Comparison of ENCODE assay signal across 21 cellular contexts in genomic region chr1:203149188-203149840, GRCh38. TPM values are rescaled to one million over a fixed set of nuclear protein-coding genes. Genes with fewer than 3 reads are reported as not detected.
A peak's percentile ranks its signal among the peaks of the same experiment; 100 is the strongest.
DNase-seq lines count a peak whose midpoint lies in the region; ATAC-seq, FAIRE-seq and TF ChIP-seq lines count a peak whose summit lies in the region.
"Had no signal": no experiment of that assay in that cellular context is flagged by ENCODE, and none has a peak within 500 bp of the region (broad histone marks: within the 10 kb centered on the region; RNA-seq: fewer than 3 reads in every experiment).

No MANE protein-coding gene starts in this region.

- no peak overlapping the region for H3K4me3 Mint-ChIP-seq in central memory CD8-positive, alpha-beta T cell
- no peak overlapping the region for H3K4me3 Mint-ChIP-seq in type B pancreatic cell
- H3K4me3 Mint-ChIP-seq: activated naive CD4-positive, alpha-beta T cell treated with anti-CD3 and anti-CD28 coated beads, Interleukin-2, amount 10 ng/mL, durations not matched to agents 7 days and 5 days; activated T-cell treated with anti-CD3 and anti-CD28 coated beads, Interleukin-2, amount 50 U/mL, for 72 hours; CD4-positive, CD25-positive, alpha-beta regulatory T cell; stimulated activated effector memory CD8-positive, alpha-beta T cell treated with anti-CD3 and anti-CD28 coated beads, Interleukin-12 subunit alpha, Interleukin-12 subunit beta, amount 100 ng/mL, for 72 hours had no signal

- H3K4me3 ChIP-seq in right lobe of liver (no peak overlapping the region), HepG2 (replicated peaks in 1 of 3; ENCODE audit: insufficient read depth in 1 of 3, low read depth in 2 of 3, low read length in 3 of 3) (no peak overlapping the region), mesodermal cell (ENCODE audit: extremely low read depth, insufficient read depth, low read length, poor library complexity, severe bottlenecking) (no peak overlapping the region), HAP-1 (no peak overlapping the region)
- H3K4me3 ChIP-seq: lung, thoracic aorta had no signal

- no peaks in the 10 kb centered on the region for H3K9me3 Mint-ChIP-seq in central memory CD8-positive, alpha-beta T cell
- H3K9me3 Mint-ChIP-seq in type B pancreatic cell = no peaks in the 10 kb centered on the region
- H3K9me3 Mint-ChIP-seq: activated naive CD4-positive, alpha-beta T cell treated with anti-CD3 and anti-CD28 coated beads, Interleukin-2, amount 10 ng/mL, durations not matched to agents 7 days and 5 days; activated T-cell treated with anti-CD3 and anti-CD28 coated beads, Interleukin-2, amount 50 U/mL, for 72 hours; CD4-positive, CD25-positive, alpha-beta regulatory T cell; stimulated activated effector memory CD8-positive, alpha-beta T cell treated with anti-CD3 and anti-CD28 coated beads, Interleukin-12 subunit alpha, Interleukin-12 subunit beta, amount 100 ng/mL, for 72 hours had no signal

- WGBS in right lobe of liver (ENCODE audit: insufficient coverage, low coverage, low lambda C conversion rate, missing lambda C conversion rate) = 64% methylated on average over 4 of the region's 7 CpGs
- 53% methylated on average over 5 of the region's 7 CpGs for WGBS in HepG2 (ENCODE audit: low lambda C conversion rate)
- WGBS in mesodermal cell (ENCODE audit: insufficient coverage in 2 of 2), 2 experiments = 45 to 62% methylated on average over 5 to 6 of the region's 7 CpGs

- no peak for FAIRE-seq in HepG2 (lab: Jason Lieb, UNC)
- FAIRE-seq: colon had no signal

- in situ Hi-C loops in HepG2 (cut with HindIII; ENCODE audit: extremely low pct_ligation_motif_present, low pct_unique_long_range_greater_than_20kb) = no loop called here
- in situ Hi-C loops in HAP-1 (cut with MboI; ENCODE audit: low sequenced_read_pairs) = no loop called here

- peak overlapping the region; percentile 52 for H3K27ac Mint-ChIP-seq in central memory CD8-positive, alpha-beta T cell (ENCODE audit: low read depth)
- peak overlapping the region; percentile 51 for H3K27ac Mint-ChIP-seq in type B pancreatic cell
- H3K27ac Mint-ChIP-seq: activated naive CD4-positive, alpha-beta T cell treated with anti-CD3 and anti-CD28 coated beads, Interleukin-2, amount 10 ng/mL, durations not matched to agents 7 days and 5 days; activated T-cell treated with anti-CD3 and anti-CD28 coated beads, Interleukin-2, amount 50 U/mL, for 72 hours; CD4-positive, CD25-positive, alpha-beta regulatory T cell; stimulated activated effector memory CD8-positive, alpha-beta T cell treated with anti-CD3 and anti-CD28 coated beads, Interleukin-12 subunit alpha, Interleukin-12 subunit beta, amount 100 ng/mL, for 72 hours had no signal

- H4K20me1 ChIP-seq in HepG2 (ENCODE audit: insufficient read depth, low read length) = no peaks in the 10 kb centered on the region

- no peaks in the 10 kb centered on the region for H3K36me3 Mint-ChIP-seq in central memory CD8-positive, alpha-beta T cell (ENCODE audit: insufficient read depth)
- H3K36me3 Mint-ChIP-seq in type B pancreatic cell = no peaks in the 10 kb centered on the region
- H3K36me3 Mint-ChIP-seq: activated naive CD4-positive, alpha-beta T cell treated with anti-CD3 and anti-CD28 coated beads, Interleukin-2, amount 10 ng/mL, durations not matched to agents 7 days and 5 days; CD4-positive, CD25-positive, alpha-beta regulatory T cell; stimulated activated effector memory CD8-positive, alpha-beta T cell treated with anti-CD3 and anti-CD28 coated beads, Interleukin-12 subunit alpha, Interleukin-12 subunit beta, amount 100 ng/mL, for 72 hours had no signal

- BruUV-seq in HepG2 (replicated peaks; lab: Mats Ljungman, UMichigan) = no TSS peak

- DNase-seq in right lobe of liver = no peak
- DNase-seq in HepG2 (ENCODE audit: low spot score) = no peak
- DNase-seq in central memory CD8-positive, alpha-beta T cell (ENCODE audit: low spot score in 2 of 2) = no peak
- DNase-seq in type B pancreatic cell (ENCODE audit: extremely low spot score, unreplicated experiment) = no peak
- DNase-seq in HAP-1 (ENCODE audit: low spot score in 2 of 2) = no peak
- no peak for DNase-seq in stimulated activated naive CD8-positive, alpha-beta T cell treated with anti-CD3 and anti-CD28 coated beads, Interleukin-15, Interleukin-2, amounts not matched to agents 100 U/mL and 50 U/mL, for 24 hours
- no peak for DNase-seq in HCEC 1CT
- DNase-seq: activated CD4-positive, CD25-positive, alpha-beta regulatory T cell treated with anti-CD3 and anti-CD28 coated beads, Interleukin-2, amount 50 U/mL, for 72 hours; activated naive CD4-positive, alpha-beta T cell treated with anti-CD3 and anti-CD28 coated beads, Interleukin-2, amount 10 ng/mL, durations not matched to agents 7 days and 5 days; activated T-cell treated with anti-CD3 and anti-CD28 coated beads, Interleukin-2, amount 50 U/mL, for 72 hours; aorta; CD4-positive, CD25-positive, alpha-beta regulatory T cell; KBM-7; NCI-H2081; NCI-H510A treated with DMSO at 0.1 percent for 48 hours; T1000 had no signal

- intact Hi-C loops in right lobe of liver (cut with DNase I) (no loop called here), HepG2 (cut with micrococcal nuclease; ENCODE audit: unreplicated experiment) (no loop called here)

- POLR2A ChIA-PET in HepG2 (lab: Yijun Ruan, JAX) = no interaction called here

- H3K9me3 ChIP-seq in right lobe of liver = no peaks in the 10 kb centered on the region
- H3K9me3 ChIP-seq in HepG2 (ENCODE audit: low read length) = no peaks in the 10 kb centered on the region
- H3K9me3 ChIP-seq in mesodermal cell (ENCODE audit: control insufficient read depth, low read length) = no peaks in the 10 kb centered on the region
- no peaks in the 10 kb centered on the region for H3K9me3 ChIP-seq in HAP-1
- H3K9me3 ChIP-seq: thoracic aorta had no signal

- H3K36me3 ChIP-seq in right lobe of liver (no peaks in the 10 kb centered on the region), HepG2 (replicated peaks in 1 of 2; ENCODE audit: control insufficient read depth in 1 of 2, insufficient read depth in 2 of 2, low read length in 2 of 2) (no peaks in the 10 kb centered on the region), mesodermal cell (ENCODE audit: control insufficient read depth, insufficient read depth, low read length) (no peaks in the 10 kb centered on the region), HAP-1 (replicated peaks) (no peaks in the 10 kb centered on the region)
- H3K36me3 ChIP-seq: thoracic aorta had no signal

- H3K27me3 ChIP-seq in right lobe of liver = no peaks in the 10 kb centered on the region
- peaks cover 2 to 29% of the 10 kb centered on the region in 2 experiments; a peak in 4 of 5 replicates for H3K27me3 ChIP-seq in HepG2 (ENCODE audit: control insufficient read depth in 1 of 2, insufficient read depth in 2 of 2, low read length in 2 of 2)
- H3K27me3 ChIP-seq in HAP-1 (ENCODE audit: low read depth) = no peaks in the 10 kb centered on the region

- H3K4me1 Mint-ChIP-seq in central memory CD8-positive, alpha-beta T cell = no peaks in the 10 kb centered on the region
- peaks cover 45% of the 10 kb centered on the region for H3K4me1 Mint-ChIP-seq in type B pancreatic cell (ENCODE audit: unreplicated experiment)
- H3K4me1 Mint-ChIP-seq: activated naive CD4-positive, alpha-beta T cell treated with anti-CD3 and anti-CD28 coated beads, Interleukin-2, amount 10 ng/mL, durations not matched to agents 7 days and 5 days; CD4-positive, CD25-positive, alpha-beta regulatory T cell; stimulated activated effector memory CD8-positive, alpha-beta T cell treated with anti-CD3 and anti-CD28 coated beads, Interleukin-12 subunit alpha, Interleukin-12 subunit beta, amount 100 ng/mL, for 72 hours had no signal

- TF ChIP-seq EP300 in HepG2 (IDR thresholded peaks at IDR 0.05; ENCODE audit: low read depth in 2 of 2, low read length in 2 of 2) (no peak), HepG2 (CRISPR knock-in tag; IDR thresholded peaks at IDR 0.05; ENCODE audit: borderline replicate concordance) (no peak)

- TF ChIP-seq RAD21 in HepG2 (CRISPR knock-in tag; IDR thresholded peaks at IDR 0.05) = no peak

- no peak overlapping the region for H3K9ac ChIP-seq in HepG2 (ENCODE audit: insufficient read depth, low read depth, low read length)

- H3K27me3 Mint-ChIP-seq in central memory CD8-positive, alpha-beta T cell = peaks cover 55% of the 10 kb centered on the region
- H3K27me3 Mint-ChIP-seq in type B pancreatic cell = peaks cover 3% of the 10 kb centered on the region

- CTCF ChIA-PET in HepG2 (lab: Yijun Ruan, JAX; ENCODE audit: low intra/inter-chr PET ratio, low total read pairs) = no interaction called here

- no peak overlapping the region for H3K27ac ChIP-seq in right lobe of liver
- H3K27ac ChIP-seq in HepG2 (ENCODE audit: extremely low read length, insufficient read depth, low read length) = no peak overlapping the region
- peak overlapping the region; percentile 36 for H3K27ac ChIP-seq in mesodermal cell (ENCODE audit: low read depth, low read length, severe bottlenecking)
- H3K27ac ChIP-seq: thoracic aorta had no signal

- no peak overlapping the region for H2AFZ ChIP-seq in HepG2 (ENCODE audit: low read length)

- ATAC-seq in right lobe of liver (peak in 3 of 4 donors; percentile 18 to 58 (median 48)), HepG2 (no peak)
- ATAC-seq in central memory CD8-positive, alpha-beta T cell (replicated peaks; ENCODE audit: extremely low read depth, poor library complexity, severe bottlenecking) = no peak
- ATAC-seq in stimulated activated naive CD8-positive, alpha-beta T cell treated with anti-CD3 and anti-CD28 coated beads, Interleukin-15, Interleukin-2, amounts not matched to agents 100 U/mL and 50 U/mL, for 24 hours = no peak
- ATAC-seq: activated T-cell treated with anti-CD3 and anti-CD28 coated beads, Interleukin-2, amount 50 U/mL, for 72 hours; stimulated activated effector memory CD8-positive, alpha-beta T cell treated with anti-CD3 and anti-CD28 coated beads, Interleukin-12 subunit alpha, Interleukin-12 subunit beta, amount 100 ng/mL, for 72 hours had no signal

- TF ChIP-seq POLR2A in right lobe of liver (IDR thresholded peaks at IDR 0.05) (no peak), HepG2 (IDR thresholded peaks at IDR 0.05; ENCODE audit: insufficient read depth in 1 of 2, low read depth in 2 of 2, low read length in 2 of 2) (no peak)

- no peak overlapping the region for H3K4me2 ChIP-seq in HepG2 (ENCODE audit: low read depth, low read length)

- no peaks in the 10 kb centered on the region for H3K4me1 ChIP-seq in right lobe of liver
- H3K4me1 ChIP-seq in HepG2 (ENCODE audit: insufficient read depth, low read length) = 0 out of 2 replicates have a peak, but pooled peaks cover 6% of the 10 kb centered on the region
- peaks cover 81% of the 10 kb centered on the region for H3K4me1 ChIP-seq in mesodermal cell (ENCODE audit: control insufficient read depth, insufficient read depth, low read length, poor library complexity, severe bottlenecking)
- peaks cover 17% of the 10 kb centered on the region for H3K4me1 ChIP-seq in HAP-1

- no peak for TF ChIP-seq CTCF in right lobe of liver (IDR thresholded peaks at IDR 0.05)
- no peak for TF ChIP-seq CTCF in HepG2 (CRISPR knock-in tag; IDR thresholded peaks at IDR 0.05)
- no peak for TF ChIP-seq CTCF in type B pancreatic cell (conservative IDR thresholded peaks at IDR 0.05)

- H3K79me2 ChIP-seq in HepG2 (ENCODE audit: insufficient read depth, low read length) = no peaks in the 10 kb centered on the region

RNA-seq across cellular contexts. Expression of gene ADORA1, which starts 21.8 kb away (rescaled TPM):
- total RNA-seq in right lobe of liver (under 1 TPM in 5 of 6 experiments, not detected in 1; 0.31 to 0.78 (median 0.39) TPM), HepG2 (2016; rRNA removed; fragmentation: Illumina TruSeq; extraction: Trizol) (0.08 and 0.11 TPM in 2 replicates), type B pancreatic cell (ENCODE audit: low replicate concordance) (0.40 and 2.7 TPM in 2 replicates)
- not detected in 2 replicates for total RNA-seq in HepG2 (2016; cell fraction: cytosol; rRNA removed; fragmentation: Illumina TruSeq; extraction: Trizol; ENCODE audit: low read depth)
- total RNA-seq in HepG2 (2016; cell fraction: insoluble cytoplasmic fraction; rRNA removed; fragmentation: Illumina TruSeq; extraction: Trizol) = 0.15 TPM in 1 of 2 replicates, not detected in the other
- total RNA-seq in HepG2 (2016; cell fraction: membrane; rRNA removed; fragmentation: Illumina TruSeq; extraction: Trizol) = 0.10 TPM in 1 of 2 replicates, not detected in the other
- 0.22 TPM in 1 of 2 replicates, not detected in the other for total RNA-seq in HepG2 (2016; cell fraction: nucleus; rRNA removed; fragmentation: Illumina TruSeq; extraction: Trizol)
- not detected in 2 replicates for polyA plus RNA-seq in HepG2 (2011; rRNA removed)
- not detected in 2 replicates for polyA plus RNA-seq in HepG2 (2011; cell fraction: cytosol; rRNA removed)
- polyA plus RNA-seq in HepG2 (2011; cell fraction: nucleus; rRNA removed) = not detected in 2 replicates
- not detected in 2 replicates for polyA plus RNA-seq in HepG2 (2012)
- not detected in 2 replicates for polyA plus RNA-seq in HepG2 (2016; cell fraction: cytosol; fragmentation: Illumina TruSeq; extraction: Trizol; ENCODE audit: low read depth)
- polyA plus RNA-seq in HepG2 (2016; cell fraction: insoluble cytoplasmic fraction; fragmentation: Illumina TruSeq; extraction: Trizol; ENCODE audit: low read depth) = 0.11 TPM in 1 of 2 replicates, not detected in the other
- not detected in 2 replicates for polyA plus RNA-seq in HepG2 (2016; cell fraction: membrane; fragmentation: Illumina TruSeq; extraction: Trizol; ENCODE audit: low read depth)
- polyA plus RNA-seq in HepG2 (2016; cell fraction: nucleus; fragmentation: Illumina TruSeq; extraction: Trizol; ENCODE audit: insufficient read depth, low read depth) = 0.17 TPM in 1 of 2 replicates, not detected in the other
- 0.72 TPM in 1 of 2 replicates, not detected in the other for polyA minus RNA-seq in HepG2 (2011; rRNA and poly(A)+ RNA removed; ENCODE audit: low replicate concordance)
- not detected in 2 replicates for polyA minus RNA-seq in HepG2 (2011; cell fraction: cytosol; rRNA and poly(A)+ RNA removed)
- polyA minus RNA-seq in HepG2 (2011; cell fraction: nucleus; rRNA and poly(A)+ RNA removed) = not detected in 2 replicates
- 9.9 TPM for polyA plus RNA-seq in mesodermal cell (2013, experiment 1 of 2)
- polyA plus RNA-seq in mesodermal cell (2013, experiment 2 of 2) = 10.3 TPM
- total RNA-seq: activated T-cell treated with anti-CD3 and anti-CD28 coated beads, Interleukin-2, amount 50 U/mL, for 72 hours; CD4-positive, CD25-positive, alpha-beta regulatory T cell; thoracic aorta had no signal
- polyA plus RNA-seq: aorta; CD4-positive, CD25-positive, alpha-beta regulatory T cell had no signal

RNA-seq across cellular contexts. Expression of gene MYBPH, which starts 26.3 kb away (rescaled TPM):
- under 1 TPM in 1 of 6 experiments, not detected in 5; 0.12 TPM for total RNA-seq in right lobe of liver
- total RNA-seq in HepG2 (2016; rRNA removed; fragmentation: Illumina TruSeq; extraction: Trizol) = not detected in 2 replicates
- not detected in 2 replicates for total RNA-seq in HepG2 (2016; cell fraction: cytosol; rRNA removed; fragmentation: Illumina TruSeq; extraction: Trizol; ENCODE audit: low read depth)
- not detected in 2 replicates for total RNA-seq in HepG2 (2016; cell fraction: insoluble cytoplasmic fraction; rRNA removed; fragmentation: Illumina TruSeq; extraction: Trizol)
- not detected in 2 replicates for total RNA-seq in HepG2 (2016; cell fraction: membrane; rRNA removed; fragmentation: Illumina TruSeq; extraction: Trizol)
- total RNA-seq in HepG2 (2016; cell fraction: nucleus; rRNA removed; fragmentation: Illumina TruSeq; extraction: Trizol) = not detected in 2 replicates
- 0.04 TPM in 1 of 2 replicates, not detected in the other for polyA plus RNA-seq in HepG2 (2011; rRNA removed)
- polyA plus RNA-seq in HepG2 (2011; cell fraction: cytosol; rRNA removed) = not detected in 2 replicates
- not detected in 2 replicates for polyA plus RNA-seq in HepG2 (2011; cell fraction: nucleus; rRNA removed)
- polyA plus RNA-seq in HepG2 (2012) = not detected in 2 replicates
- polyA plus RNA-seq in HepG2 (2016; cell fraction: cytosol; fragmentation: Illumina TruSeq; extraction: Trizol; ENCODE audit: low read depth) = not detected in 2 replicates
- polyA plus RNA-seq in HepG2 (2016; cell fraction: insoluble cytoplasmic fraction; fragmentation: Illumina TruSeq; extraction: Trizol; ENCODE audit: low read depth) = not detected in 2 replicates
- not detected in 2 replicates for polyA plus RNA-seq in HepG2 (2016; cell fraction: membrane; fragmentation: Illumina TruSeq; extraction: Trizol; ENCODE audit: low read depth)
- polyA plus RNA-seq in HepG2 (2016; cell fraction: nucleus; fragmentation: Illumina TruSeq; extraction: Trizol; ENCODE audit: insufficient read depth, low read depth) = not detected in 2 replicates
- polyA minus RNA-seq in HepG2 (2011; rRNA and poly(A)+ RNA removed; ENCODE audit: low replicate concordance) = not detected in 2 replicates
- not detected in 2 replicates for polyA minus RNA-seq in HepG2 (2011; cell fraction: cytosol; rRNA and poly(A)+ RNA removed)
- not detected in 2 replicates for polyA minus RNA-seq in HepG2 (2011; cell fraction: nucleus; rRNA and poly(A)+ RNA removed)
- polyA plus RNA-seq in mesodermal cell (2013, experiment 1 of 2) = 0.22 TPM
- 0.30 TPM for polyA plus RNA-seq in mesodermal cell (2013, experiment 2 of 2)
- 1.6 TPM in 1 of 2 replicates, not detected in the other for total RNA-seq in type B pancreatic cell (ENCODE audit: low replicate concordance)
- total RNA-seq: activated T-cell treated with anti-CD3 and anti-CD28 coated beads, Interleukin-2, amount 50 U/mL, for 72 hours; aorta; CD4-positive, CD25-positive, alpha-beta regulatory T cell; lung; thoracic aorta had no signal
- polyA plus RNA-seq: aorta; CD4-positive, CD25-positive, alpha-beta regulatory T cell had no signal

RNA-seq across cellular contexts. Expression of gene CHI3L1, which starts 37.2 kb away (rescaled TPM):
- total RNA-seq in right lobe of liver (100 to 1,000 TPM in 3 of 6 experiments, 10 to 100 TPM in 2, 1 to 10 TPM in 1; 2.8 to 397 (median 219) TPM), HepG2 (2016; rRNA removed; fragmentation: Illumina TruSeq; extraction: Trizol) (0.13 TPM in 1 of 2 replicates, not detected in the other), type B pancreatic cell (ENCODE audit: low replicate concordance) (0.21 TPM in 1 of 2 replicates, not detected in the other)
- not detected in 2 replicates for total RNA-seq in HepG2 (2016; cell fraction: cytosol; rRNA removed; fragmentation: Illumina TruSeq; extraction: Trizol; ENCODE audit: low read depth)
- 0.17 TPM in 1 of 2 replicates, not detected in the other for total RNA-seq in HepG2 (2016; cell fraction: insoluble cytoplasmic fraction; rRNA removed; fragmentation: Illumina TruSeq; extraction: Trizol)
- not detected in 2 replicates for total RNA-seq in HepG2 (2016; cell fraction: membrane; rRNA removed; fragmentation: Illumina TruSeq; extraction: Trizol)
- not detected in 2 replicates for total RNA-seq in HepG2 (2016; cell fraction: nucleus; rRNA removed; fragmentation: Illumina TruSeq; extraction: Trizol)
- 0.09 and 0.17 TPM in 2 replicates for polyA plus RNA-seq in HepG2 (2011; rRNA removed)
- polyA plus RNA-seq in HepG2 (2011; cell fraction: cytosol; rRNA removed) = 0.13 TPM in 2 replicates
- polyA plus RNA-seq in HepG2 (2011; cell fraction: nucleus; rRNA removed) = 0.12 and 0.35 TPM in 2 replicates
- not detected in 2 replicates for polyA plus RNA-seq in HepG2 (2012)
- not detected in 2 replicates for polyA plus RNA-seq in HepG2 (2016; cell fraction: cytosol; fragmentation: Illumina TruSeq; extraction: Trizol; ENCODE audit: low read depth)
- not detected in 2 replicates for polyA plus RNA-seq in HepG2 (2016; cell fraction: insoluble cytoplasmic fraction; fragmentation: Illumina TruSeq; extraction: Trizol; ENCODE audit: low read depth)
- polyA plus RNA-seq in HepG2 (2016; cell fraction: membrane; fragmentation: Illumina TruSeq; extraction: Trizol; ENCODE audit: low read depth) = not detected in 2 replicates
- polyA plus RNA-seq in HepG2 (2016; cell fraction: nucleus; fragmentation: Illumina TruSeq; extraction: Trizol; ENCODE audit: insufficient read depth, low read depth) = 0.41 TPM in 1 of 2 replicates, not detected in the other
- polyA minus RNA-seq in HepG2 (2011; rRNA and poly(A)+ RNA removed; ENCODE audit: low replicate concordance) = not detected in 2 replicates
- not detected in 2 replicates for polyA minus RNA-seq in HepG2 (2011; cell fraction: cytosol; rRNA and poly(A)+ RNA removed)
- polyA minus RNA-seq in HepG2 (2011; cell fraction: nucleus; rRNA and poly(A)+ RNA removed) = not detected in 2 replicates
- polyA plus RNA-seq in mesodermal cell (2013, experiment 1 of 2) = 2.2 TPM
- polyA plus RNA-seq in mesodermal cell (2013, experiment 2 of 2) = 3.0 TPM
- total RNA-seq: activated T-cell treated with anti-CD3 and anti-CD28 coated beads, Interleukin-2, amount 50 U/mL, for 72 hours; CD4-positive, CD25-positive, alpha-beta regulatory T cell had no signal
- polyA plus RNA-seq: CD4-positive, CD25-positive, alpha-beta regulatory T cell had no signal

Comparison
In these comparisons a context has a peak if more than half of its experiments do, and no peak if none do; other contexts are left out.
1. ATAC-seq: peak in right lobe of liver (3 of 4); none in HepG2 (single experiment), central memory CD8-positive, alpha-beta T cell (single experiment) and stimulated activated naive CD8-positive, alpha-beta T cell treated with anti-CD3 and anti-CD28 coated beads, Interleukin-15, Interleukin-2, amounts not matched to agents 100 U/mL and 50 U/mL, for 24 hours (single experiment).